Comparison of ENCODE assay signal across 15 cellular contexts in genomic region chr10:71720304-71720672, GRCh38.
"Had no signal": no experiment of that assay in that cellular context is flagged by ENCODE, and none has a peak within 500 bp of the region (broad histone marks: within the 10 kb centered on the region; RNA-seq: fewer than 3 reads in every experiment).

No MANE protein-coding gene starts in this region.

- H3K27me3 Mint-ChIP-seq: effector memory CD8-positive, alpha-beta T cell had no signal

- H3K4me3 Mint-ChIP-seq: effector memory CD8-positive, alpha-beta T cell had no signal

- H3K9me3 ChIP-seq: lower lobe of right lung, sigmoid colon, spleen, thyroid gland had no signal

- H3K27me3 ChIP-seq: sigmoid colon, spleen, thyroid gland had no signal

- H2AFZ ChIP-seq: parathyroid adenoma had no signal

- H3K9ac ChIP-seq: parathyroid adenoma had no signal

- H3K4me3 ChIP-seq: lower lobe of right lung, sigmoid colon, spleen, thyroid gland had no signal

- DNase-seq: activated effector memory CD4-positive, alpha-beta T cell treated with Interleukin-2 at 50 U/mL for 16 hours; cerebellar nuclear complex; dermis blood vessel endothelial cell; effector memory CD8-positive, alpha-beta T cell; foreskin melanocyte; lower lobe of right lung; sigmoid colon; spleen; SW 1271; T-helper 9 cell; thyroid gland had no signal

- H3K36me3 ChIP-seq: lower lobe of right lung, sigmoid colon, spleen, thyroid gland had no signal

- H3K4me1 ChIP-seq: parathyroid adenoma had no signal

- H3K27ac ChIP-seq: epithelial cell of prostate, parathyroid adenoma, thyroid gland had no signal

- H3K9me3 Mint-ChIP-seq: activated naive CD4-positive, alpha-beta T cell treated with anti-CD3 and anti-CD28 coated beads, Interleukin-2, amount 50 U/mL, for 72 hours; effector memory CD8-positive, alpha-beta T cell had no signal

- ATAC-seq: activated CD4-positive, CD25-positive, alpha-beta regulatory T cell treated with anti-CD3 and anti-CD28 coated beads, Interleukin-2, amount 50 U/mL, for 24 hours; activated naive CD4-positive, alpha-beta T cell treated with anti-CD3 and anti-CD28 coated beads, Interleukin-2, amount 50 U/mL, for 72 hours; effector memory CD8-positive, alpha-beta T cell; lower lobe of right lung had no signal
